Comparison of ENCODE assay signal across 8 cellular contexts in genomic region chr17:4365628-4366311, GRCh38. TPM values are rescaled to one million over a fixed set of nuclear protein-coding genes. Genes with fewer than 3 reads are reported as not detected.
DNase-seq lines count a peak whose midpoint lies in the region; ATAC-seq and TF ChIP-seq lines count a peak whose summit lies in the region.

No MANE protein-coding gene starts in this region.

- peak; percentile 28 for DNase-seq in stimulated activated CD4-positive, alpha-beta T cell treated with anti-CD3 and anti-CD28 coated beads, Interleukin-12 subunit alpha, Interleukin-12 subunit beta, amount 100 ng/mL, for 4 hours
- no peak for DNase-seq in stimulated activated CD4-positive, alpha-beta T cell treated with anti-CD3 and anti-CD28 coated beads, Interleukin-1b, Interleukin-23, amount 100 ng/mL, for 48 hours
- DNase-seq in T-cell: peak in 22 of 34 experiments; percentile 1 to 28 (median 15)
- DNase-seq in dermis blood vessel endothelial cell: peak; percentile 47
- peak; percentile 31 for DNase-seq in lung (ENCODE audit: low spot score)
- peak; percentile 64 for DNase-seq in stimulated activated CD8-positive, alpha-beta memory T cell treated with anti-CD3 and anti-CD28 coated beads, Interleukin-4, amount 100 ng/mL, for 48 hours
- DNase-seq in ecto neural progenitor cell (ENCODE audit: low spot score): no peak

- POLR2A ChIA-PET in T-cell (lab: Charles Lee): interaction anchor here in 1 of 2 donors (0.6 to 1.3 kb wide), 2 partner anchors 193 to 223 kb away, joined by 3 to 7 read pairs; partner anchors contain the start of genes CYB5D2 and ZZEF1

- H3K27me3 ChIP-seq in lung (ENCODE audit: control insufficient read depth, insufficient read depth): no peaks in the 10 kb centered on the region

- no peak overlapping the region for H3K27ac Mint-ChIP-seq in T-cell

- peak overlapping the region; percentile 94 for H3K4me3 ChIP-seq in lung

- H3K4me1 ChIP-seq in lung (ENCODE audit: control insufficient read depth in 2 of 2, insufficient read depth in 2 of 2, low read length in 2 of 2): peaks cover 4 to 5% of the 10 kb centered on the region in 2 donors

- TF ChIP-seq CTCF in lung (IDR thresholded peaks at IDR 0.05; ENCODE audit: control extremely low read depth, extremely low read depth): no peak

- peaks cover 33 to 41% (median 34%) of the 10 kb centered on the region in 3 donors for H3K4me1 Mint-ChIP-seq in T-cell

- peak overlapping the region; percentile 97 to 99 for H3K27ac ChIP-seq in lung (ENCODE audit: low read depth in 1 of 2, low read length in 1 of 2)

- CTCF ChIA-PET in T-cell (lab: Charles Lee): interaction anchor here in 1 of 2 donors (0.8 to 0.9 kb wide), 2 partner anchors 12 to 166 kb away, joined by 3 to 6 read pairs; no protein-coding TSS in a partner anchor

- H3K27me3 Mint-ChIP-seq in T-cell: no peaks in the 10 kb centered on the region

- no peaks in the 10 kb centered on the region for H3K9me3 Mint-ChIP-seq in T-cell

- 0% methylated on average over 65 to 81 of the region's 81 CpGs for WGBS in lung, 2 donors

- H3K36me3 ChIP-seq in lung (ENCODE audit: control insufficient read depth in 2 of 2, insufficient read depth in 2 of 2, low read length in 2 of 2): peaks cover 0 to 4% of the 10 kb centered on the region in 2 donors

- peak overlapping the region in 2 of 3 donors; percentile 81 to 91 for H3K4me3 Mint-ChIP-seq in T-cell

- ATAC-seq in HG03103 (IDR thresholded peaks at IDR 0.05; ENCODE audit: low read depth, unreplicated experiment) (peak; percentile 18), T-cell (replicated peaks in 1 of 4) (peak; percentile 1 to 6 (median 2)), lung (ENCODE audit: insufficient read depth, low FRiP score) (peak; percentile 3)

- H3K9me3 ChIP-seq in lung (ENCODE audit: control insufficient read depth in 2 of 2, insufficient read depth in 1 of 2, low read length in 1 of 2): no peaks in the 10 kb centered on the region

- H3K36me3 Mint-ChIP-seq in T-cell: peaks cover 5% of the 10 kb centered on the region

RNA-seq across cellular contexts. Expression of gene UBE2G1, which starts 0.7 kb away (rescaled TPM):
- total RNA-seq in T-cell (10 to 100 TPM; 49.6 to 62.5 (median 56.4) TPM), dermis blood vessel endothelial cell (37.4 and 52.3 TPM in 2 replicates), lung (10 to 100 TPM; 41.7 to 47.5 TPM)
- 10 to 100 TPM in 1 of 2 donors, 1 to 10 TPM in 1; 8.0 to 27.2 TPM for polyA plus RNA-seq in lung

Comparison
In these comparisons a context has a peak if more than half of its experiments do, and no peak if none do; other contexts are left out.
1. DNase-seq: peak in stimulated activated CD4-positive, alpha-beta T cell treated with anti-CD3 and anti-CD28 coated beads, Interleukin-12 subunit alpha, Interleukin-12 subunit beta, amount 100 ng/mL, for 4 hours (single experiment), T-cell (22 of 34), dermis blood vessel endothelial cell (single experiment), lung (single experiment) and stimulated activated CD8-positive, alpha-beta memory T cell treated with anti-CD3 and anti-CD28 coated beads, Interleukin-4, amount 100 ng/mL, for 48 hours (single experiment); none in stimulated activated CD4-positive, alpha-beta T cell treated with anti-CD3 and anti-CD28 coated beads, Interleukin-1b, Interleukin-23, amount 100 ng/mL, for 48 hours (single experiment) and ecto neural progenitor cell (single experiment).
2. Peak in every context shown above with its lines, with median percentiles within 50 percentile points of each other: ATAC-seq.